8 cellular contexts compared by ENCODE assay signal in genomic region chr10:30027057-30028005, GRCh38. TPM values are rescaled to one million over a fixed set of nuclear protein-coding genes. Genes with fewer than 3 reads are reported as not detected.
A peak's percentile ranks its signal among the peaks of the same experiment; 100 is the strongest.
DNase-seq lines count a peak whose midpoint lies in the region; FAIRE-seq and TF ChIP-seq lines count a peak whose summit lies in the region.

No MANE protein-coding gene starts in this region.

- no peak for TF ChIP-seq CTCF in NB4 (IDR thresholded peaks at IDR 0.05; ENCODE audit: low read depth, low read length)
- TF ChIP-seq CTCF in esophagus squamous epithelium (IDR thresholded peaks at IDR 0.05) = peak in 2 of 6 experiments; percentile 25 to 31

- peak; percentile 91 for FAIRE-seq in GM12891 (lab: Jason Lieb, UNC)

- peaks cover 5 to 42% (median 28%) of the 10 kb centered on the region in 3 donors for H3K4me1 ChIP-seq in esophagus squamous epithelium

- H3K27me3 ChIP-seq in H7 (ENCODE audit: control insufficient read depth, insufficient read depth, low read length) = no peaks in the 10 kb centered on the region
- H3K27me3 ChIP-seq in esophagus squamous epithelium = peaks cover 0 to 20% (median 0%) of the 10 kb centered on the region in 4 donors

- H3K9me3 ChIP-seq in esophagus squamous epithelium = no peaks in the 10 kb centered on the region

- peak; percentile 68 for DNase-seq in GM12891 (ENCODE audit: insufficient read length, low spot score)
- peak; percentile 80 for DNase-seq in H7
- DNase-seq in NB4 (ENCODE audit: low read depth) = peak; percentile 88
- peak; percentile 49 to 70 (median 64) for DNase-seq in activated CD8-positive, alpha-beta memory T cell treated with anti-CD3 and anti-CD28 coated beads for 48 hours (ENCODE audit: low read depth in 2 of 3, low spot score in 2 of 3)
- peak; percentile 7 for DNase-seq in esophagus squamous epithelium (lab: John Stamatoyannopoulos, UW)
- peak; percentile 62 to 76 for DNase-seq in stimulated activated CD4-positive, alpha-beta T cell treated with anti-CD3 and anti-CD28 coated beads, Interleukin-12 subunit alpha, Interleukin-12 subunit beta, amount 100 ng/mL, for 24 hours (ENCODE audit: low read depth in 2 of 2)
- DNase-seq in NCI-H774 (lab: John Stamatoyannopoulos, UW) = no peak
- no peak for DNase-seq in NCI-H226

- no peak overlapping the region for H3K4me3 ChIP-seq in H7 (ENCODE audit: insufficient read depth, low read depth, low read length)
- H3K4me3 ChIP-seq in NB4 (ENCODE audit: low read depth, low read length) = peak overlapping the region; percentile 43
- H3K4me3 ChIP-seq in esophagus squamous epithelium = peak overlapping the region in 1 of 4 donors; percentile 34

- intact Hi-C loops in esophagus squamous epithelium (cut with DNase I) = no loop called here

- 50 to 66% methylated on average over 30 to 32 of the region's 42 CpGs for WGBS in esophagus squamous epithelium, 2 donors

- H3K27ac ChIP-seq in esophagus squamous epithelium = peak overlapping the region in 2 of 4 donors; percentile 74 to 77

- H3K36me3 ChIP-seq in H7 (replicated peaks; ENCODE audit: control insufficient read depth, insufficient read depth, low read length) = no peaks in the 10 kb centered on the region
- no peaks in the 10 kb centered on the region for H3K36me3 ChIP-seq in esophagus squamous epithelium

- TF ChIP-seq POLR2A in GM12891 (IDR thresholded peaks at IDR 0.05; ENCODE audit: low read depth, low read length) = no peak
- TF ChIP-seq POLR2A in NB4 (IDR thresholded peaks at IDR 0.05; ENCODE audit: extremely low read depth, insufficient read length) = no peak
- no peak for TF ChIP-seq POLR2A in esophagus squamous epithelium (IDR thresholded peaks at IDR 0.05)

TF ChIP-seq in GM12891, 5 proteins besides CTCF, POLR2A, EP300 and RAD21:
- no peak for TF ChIP-seq TAF1 (IDR thresholded peaks at IDR 0.05; ENCODE audit: low read depth, low read length)
- TF ChIP-seq SPI1 (IDR thresholded peaks at IDR 0.05; ENCODE audit: low read depth, low read length) = no peak
- no peak for TF ChIP-seq PAX5 (IDR thresholded peaks at IDR 0.05; ENCODE audit: insufficient read depth, low read length, severe bottlenecking)
- TF ChIP-seq POU2F2 (IDR thresholded peaks at IDR 0.05; ENCODE audit: low read depth, low read length) = no peak
- TF ChIP-seq POLR2AphosphoS5 (IDR thresholded peaks at IDR 0.05; ENCODE audit: low read depth, low read length) = no peak

RNA-seq across cellular contexts. Expression of gene JCAD, which starts 32.1 kb away (rescaled TPM):
- polyA plus RNA-seq in GM12891 (2012; ENCODE audit: low read depth, missing spikeins) = 0.05 TPM
- total RNA-seq in H7 (2014; rRNA removed; shearing (Covaris generic)) = 2.5 and 3.9 TPM in 2 replicates
- 10 to 100 TPM in 1 of 4 donors, 1 to 10 TPM in 2, under 1 TPM in 1; 0.91 to 23.1 (median 5.5) TPM for total RNA-seq in esophagus squamous epithelium

Comparison
In these comparisons a context has a peak if more than half of its experiments do, and no peak if none do; other contexts are left out.
1. DNase-seq: peak in GM12891 (single experiment), H7 (single experiment), NB4 (single experiment), activated CD8-positive, alpha-beta memory T cell treated with anti-CD3 and anti-CD28 coated beads for 48 hours (3 of 3), esophagus squamous epithelium (single experiment) and stimulated activated CD4-positive, alpha-beta T cell treated with anti-CD3 and anti-CD28 coated beads, Interleukin-12 subunit alpha, Interleukin-12 subunit beta, amount 100 ng/mL, for 24 hours (2 of 2); none in NCI-H774 (single experiment) and NCI-H226 (single experiment).